16 cellular contexts compared by ENCODE assay signal in genomic region chr6:69391106-69391505, GRCh38.
DNase-seq lines count a peak whose midpoint lies in the region; ATAC-seq and TF ChIP-seq lines count a peak whose summit lies in the region.
"Had no signal": no experiment of that assay in that cellular context is flagged by ENCODE, and none has a peak within 500 bp of the region (broad histone marks: within the 10 kb centered on the region; RNA-seq: fewer than 3 reads in every experiment).

No MANE protein-coding gene starts in this region.

- no peak for TF ChIP-seq EP300 in suprapubic skin (IDR thresholded peaks at IDR 0.05)

- no peak overlapping the region for H3K4me3 Mint-ChIP-seq in effector memory CD8-positive, alpha-beta T cell
- H3K4me3 Mint-ChIP-seq: CD4-positive, alpha-beta T cell; H9 had no signal

- H3K36me3 Mint-ChIP-seq in effector memory CD8-positive, alpha-beta T cell (ENCODE audit: insufficient read depth): no peaks in the 10 kb centered on the region

- H3K27ac Mint-ChIP-seq in effector memory CD8-positive, alpha-beta T cell: no peak overlapping the region
- H3K27ac Mint-ChIP-seq: CD4-positive, alpha-beta T cell; H9 had no signal

- no peaks in the 10 kb centered on the region for H3K4me1 Mint-ChIP-seq in effector memory CD8-positive, alpha-beta T cell (ENCODE audit: low read depth in 2 of 2)

- WGBS in lower leg skin, 2 donors: 61 to 66% methylated on average over 6 of the region's 6 CpGs
- 63% methylated on average over 6 of the region's 6 CpGs for WGBS in suprapubic skin

- peak overlapping the region; percentile 6 for H3K4me3 ChIP-seq in lower leg skin (ENCODE audit: low read depth, poor library complexity, severe bottlenecking)
- no peak overlapping the region for H3K4me3 ChIP-seq in suprapubic skin
- H3K4me3 ChIP-seq: K562 had no signal

- no peaks in the 10 kb centered on the region for H3K27me3 Mint-ChIP-seq in effector memory CD8-positive, alpha-beta T cell
- H3K27me3 Mint-ChIP-seq: CD4-positive, alpha-beta T cell had no signal

- no peak for TF ChIP-seq CTCF in lower leg skin (IDR thresholded peaks at IDR 0.05)
- no peak for TF ChIP-seq CTCF in suprapubic skin (IDR thresholded peaks at IDR 0.05)

- H3K27ac ChIP-seq in suprapubic skin: no peak overlapping the region
- H3K27ac ChIP-seq: C4-2B had no signal

- intact Hi-C loops in lower leg skin (cut with DNase I; ENCODE audit: low total_unique reads): no loop called here

- DNase-seq in H4 (ENCODE audit: low spot score) (peak; percentile 8), M059J (ENCODE audit: low read depth) (peak; percentile 7), lower leg skin (ENCODE audit: low spot score in 2 of 2) (no peak), suprapubic skin (ENCODE audit: low spot score in 2 of 2) (no peak)
- DNase-seq in effector memory CD8-positive, alpha-beta T cell: no peak
- DNase-seq: ACHN; AML-193; Caco-2; CD4-positive, alpha-beta T cell; GDM1; GOT3; H9; IMR-90 had no signal

- TF ChIP-seq POLR2A in lower leg skin (IDR thresholded peaks at IDR 0.05): no peak
- TF ChIP-seq POLR2A in suprapubic skin (IDR thresholded peaks at IDR 0.05): no peak

- no peaks in the 10 kb centered on the region for H3K36me3 ChIP-seq in suprapubic skin

- ATAC-seq in HG02938 (IDR thresholded peaks at IDR 0.05; ENCODE audit: unreplicated experiment): no peak
- ATAC-seq in effector memory CD8-positive, alpha-beta T cell (replicated peaks): no peak
- ATAC-seq: K562 had no signal

- H3K4me1 ChIP-seq in suprapubic skin: no peaks in the 10 kb centered on the region
- H3K4me1 ChIP-seq: Caco-2 had no signal

- no peaks in the 10 kb centered on the region for H3K9me3 ChIP-seq in suprapubic skin
- H3K9me3 ChIP-seq: Caco-2 had no signal

- no peaks in the 10 kb centered on the region for H3K27me3 ChIP-seq in suprapubic skin

- peaks cover 5 to 9% of the 10 kb centered on the region in 2 donors for H3K9me3 Mint-ChIP-seq in effector memory CD8-positive, alpha-beta T cell
- H3K9me3 Mint-ChIP-seq: CD4-positive, alpha-beta T cell; H9 had no signal

Comparison
In these comparisons a context has a peak if more than half of its experiments do, and no peak if none do; other contexts are left out.
1. DNase-seq: peak in H4 (single experiment) and M059J (single experiment); none in lower leg skin (0 of 2), suprapubic skin (0 of 2) and effector memory CD8-positive, alpha-beta T cell (0 of 3).